In genomic region chr6:17768881-17769280, GRCh38 we compare ENCODE assay signal across 16 cellular contexts.
DNase-seq lines count a peak whose midpoint lies in the region; FAIRE-seq and TF ChIP-seq lines count a peak whose summit lies in the region.
"Had no signal": no experiment of that assay in that cellular context is flagged by ENCODE, and none has a peak within 500 bp of the region (broad histone marks: within the 10 kb centered on the region; RNA-seq: fewer than 3 reads in every experiment).

No MANE protein-coding gene starts in this region.

- H3K36me3 Mint-ChIP-seq in CD14-positive monocyte: peaks cover 73 to 94% of the 10 kb centered on the region in 2 donors
- H3K36me3 Mint-ChIP-seq: CD4-positive, alpha-beta memory T cell had no signal

- H3K9me3 Mint-ChIP-seq in CD14-positive monocyte: no peaks in the 10 kb centered on the region
- H3K9me3 Mint-ChIP-seq: H9 had no signal

- H3K27ac Mint-ChIP-seq in CD14-positive monocyte: no peak overlapping the region
- H3K27ac Mint-ChIP-seq: CD4-positive, alpha-beta memory T cell; H9 had no signal

- H3K36me3 ChIP-seq in bronchial epithelial cell (ENCODE audit: control insufficient read depth, insufficient read depth, low read length): peaks cover 18% of the 10 kb centered on the region

- in situ Hi-C loops in Caki2 (cut with HindIII; ENCODE audit: low pct_unique_long_range_greater_than_20kb, low sequenced_read_pairs): no loop called here

- intact Hi-C loops in CD14-positive monocyte (cut with micrococcal nuclease): no loop called here

- peaks cover 8% of the 10 kb centered on the region for H3K4me1 Mint-ChIP-seq in CD14-positive monocyte
- H3K4me1 Mint-ChIP-seq: CD4-positive, alpha-beta memory T cell; H9 had no signal

- DNase-seq in Caki2 (ENCODE audit: low read depth): peak; percentile 39
- DNase-seq in bronchial epithelial cell (ENCODE audit: low read depth): peak; percentile 20
- peak; percentile 43 for DNase-seq in fibroblast of mammary gland (ENCODE audit: low read depth)
- peak; percentile 89 for DNase-seq in renal cortical epithelial cell (ENCODE audit: low read depth)
- DNase-seq in SKM-1 (lab: John Stamatoyannopoulos, UW; ENCODE audit: unreplicated experiment): no peak
- DNase-seq in CD14-positive monocyte (ENCODE audit: low spot score): no peak
- no peak for DNase-seq in SW 1271 (lab: John Stamatoyannopoulos, UW)
- DNase-seq: AML-193; Calu3; CD4-positive, alpha-beta memory T cell; EL; H9 had no signal

- no peak overlapping the region for H3K4me3 ChIP-seq in bronchial epithelial cell (ENCODE audit: low read depth, low read length)
- H3K4me3 ChIP-seq in fibroblast of mammary gland (ENCODE audit: control insufficient read depth, low read depth, low read length): no peak overlapping the region
- H3K4me3 ChIP-seq: A549, GM12878 had no signal

- TF ChIP-seq CTCF in bronchial epithelial cell (IDR thresholded peaks at IDR 0.05; ENCODE audit: insufficient read depth, low read length, severe bottlenecking): no peak
- TF ChIP-seq CTCF in fibroblast of mammary gland (conservative IDR thresholded peaks at IDR 0.05; ENCODE audit: control insufficient read depth, insufficient read depth, low read depth, low read length): no peak
- no peak for TF ChIP-seq CTCF in CD14-positive monocyte (IDR thresholded peaks at IDR 0.05)

- FAIRE-seq in bronchial epithelial cell (lab: Jason Lieb, UNC): no peak
- FAIRE-seq: A549, GM12878, H1, HTR-8/SVneo had no signal

- H3K27me3 ChIP-seq in bronchial epithelial cell (ENCODE audit: control insufficient read depth, insufficient read depth, low read length): no peaks in the 10 kb centered on the region

- no peaks in the 10 kb centered on the region for H3K27me3 Mint-ChIP-seq in CD14-positive monocyte (ENCODE audit: low read depth in 3 of 3)

- no peak overlapping the region for H3K4me3 Mint-ChIP-seq in CD14-positive monocyte
- H3K4me3 Mint-ChIP-seq: CD4-positive, alpha-beta memory T cell; H9 had no signal

Comparison
In these comparisons a context has a peak if more than half of its experiments do, and no peak if none do; other contexts are left out.
1. DNase-seq: peak in Caki2 (single experiment), bronchial epithelial cell (single experiment), fibroblast of mammary gland (single experiment) and renal cortical epithelial cell (single experiment); none in SKM-1 (single experiment), CD14-positive monocyte (single experiment) and SW 1271 (0 of 2).